8 cellular contexts compared by ENCODE assay signal in genomic region chr16:31508706-31509523, GRCh38. TPM values are rescaled to one million over a fixed set of nuclear protein-coding genes. Genes with fewer than 3 reads are reported as not detected.
A peak's percentile ranks its signal among the peaks of the same experiment; 100 is the strongest.
DNase-seq lines count a peak whose midpoint lies in the region; ATAC-seq and TF ChIP-seq lines count a peak whose summit lies in the region.

No MANE protein-coding gene starts in this region.

- peak overlapping the region; percentile 86 for H3K4me3 Mint-ChIP-seq in CD8-positive, alpha-beta T cell

- no peak for TF ChIP-seq EP300 in stomach (IDR thresholded peaks at IDR 0.05)

- peaks cover 45% of the 10 kb centered on the region for H3K4me1 Mint-ChIP-seq in CD8-positive, alpha-beta T cell (ENCODE audit: low read depth)

- H3K27me3 Mint-ChIP-seq in CD8-positive, alpha-beta T cell (ENCODE audit: low read depth) = no peaks in the 10 kb centered on the region

- peak overlapping the region; percentile 89 for H3K27ac ChIP-seq in CD8-positive, alpha-beta T cell (ENCODE audit: low read depth, low read length)
- peak overlapping the region; percentile 90 to 98 (median 93) for H3K27ac ChIP-seq in stomach

- ATAC-seq in CD8-positive, alpha-beta T cell = no peak

- CTCF ChIA-PET in CD8-positive, alpha-beta T cell (lab: Charles Lee) = interaction anchor here (1.1 to 1.2 kb wide), 2 partner anchors 21 to 49 kb away, joined by 3 read pairs; partner anchors contain the start of gene ARMC5

- 21 to 29% (median 25%) methylated on average over 11 of the region's 11 CpGs for WGBS in stomach, 5 donors

- H3K9me3 ChIP-seq in CD8-positive, alpha-beta T cell (ENCODE audit: low read length) = no peaks in the 10 kb centered on the region
- no peaks in the 10 kb centered on the region for H3K9me3 ChIP-seq in stomach

- H3K36me3 ChIP-seq in CD8-positive, alpha-beta T cell (ENCODE audit: insufficient read depth, low read length) = no peaks in the 10 kb centered on the region
- peaks cover 0 to 24% (median 15%) of the 10 kb centered on the region in 4 donors for H3K36me3 ChIP-seq in stomach

- peak overlapping the region; percentile 94 for H3K4me3 ChIP-seq in CD8-positive, alpha-beta T cell (ENCODE audit: low read depth, low read length)
- H3K4me3 ChIP-seq in Jurkat, Clone E6-1 (ENCODE audit: low read length) = peak overlapping the region; percentile 73
- H3K4me3 ChIP-seq in astrocyte of the cerebellum (ENCODE audit: low read depth, low read length) (peak overlapping the region; percentile 95), stomach (peak overlapping the region; percentile 62 to 87 (median 82))

- H3K4me1 ChIP-seq in CD8-positive, alpha-beta T cell (ENCODE audit: insufficient read depth, low read length) = peaks cover 34% of the 10 kb centered on the region
- H3K4me1 ChIP-seq in stomach = peaks cover 17 to 46% (median 35%) of the 10 kb centered on the region in 4 donors

- TF ChIP-seq POLR2A in stomach (IDR thresholded peaks at IDR 0.05) = no peak

- POLR2A ChIA-PET in CD8-positive, alpha-beta T cell (lab: Charles Lee) = interaction anchor here (0.9 to 3.5 kb wide), 13 partner anchors 9 to 368 kb away, joined by 3 to 23 read pairs (median 5); partner anchors contain the start of genes ARMC5 and ZNF267

- peaks cover 16% of the 10 kb centered on the region for H3K36me3 Mint-ChIP-seq in CD8-positive, alpha-beta T cell

- no peak for DNase-seq in CD8-positive, alpha-beta T cell
- no peak for DNase-seq in Jurkat, Clone E6-1 (ENCODE audit: low read depth, low spot score)
- DNase-seq in astrocyte of the cerebellum (ENCODE audit: low read depth) = no peak
- peak; percentile 44 for DNase-seq in iris pigment epithelial cell (ENCODE audit: low read depth)
- DNase-seq in stomach = no peak
- DNase-seq in HK-2 (ENCODE audit: unreplicated experiment) = no peak
- no peak for DNase-seq in stimulated activated CD4-positive, alpha-beta T cell treated with anti-CD3 and anti-CD28 coated beads, Interleukin-2, amount 100 ng/mL, for 48 hours
- no peak for DNase-seq in activated CD4-positive, alpha-beta T cell treated with anti-CD3 and anti-CD28 coated beads, Interleukin-2, amount 50 U/mL, for 4 hours

- TF ChIP-seq CTCF in CD8-positive, alpha-beta T cell (IDR thresholded peaks at IDR 0.05) = no peak
- TF ChIP-seq CTCF in astrocyte of the cerebellum (IDR thresholded peaks at IDR 0.05; ENCODE audit: low read depth, low read length, missing control alignments) (no peak), stomach (IDR thresholded peaks at IDR 0.05) (no peak)

- intact Hi-C loops in CD8-positive, alpha-beta T cell (cut with DNase I, micrococcal nuclease) = loop anchor here (1.0 to 10.0 kb wide), 8 partner anchors 20 to 366 kb away; partner anchors contain the start of genes ARMC5 (in 2 of the 2) and ZNF267 (in 1 of the 2)
- intact Hi-C loops in stomach (cut with DNase I; ENCODE audit: low total_unique reads) = no loop called here

- no peaks in the 10 kb centered on the region for H3K9me3 Mint-ChIP-seq in CD8-positive, alpha-beta T cell

- H3K27me3 ChIP-seq in CD8-positive, alpha-beta T cell (ENCODE audit: insufficient read depth, low read length) = no peaks in the 10 kb centered on the region
- no peaks in the 10 kb centered on the region for H3K27me3 ChIP-seq in stomach

- in situ Hi-C loops in astrocyte of the cerebellum (cut with HindIII; ENCODE audit: low sequenced_read_pairs) = no loop called here

- peak overlapping the region; percentile 96 for H3K27ac Mint-ChIP-seq in CD8-positive, alpha-beta T cell

RNA-seq across cellular contexts. Expression of gene RUSF1, which starts 0.7 kb away (rescaled TPM):
- 10 to 100 TPM; 62.8 to 67.8 TPM for total RNA-seq in CD8-positive, alpha-beta T cell
- 106 TPM for polyA plus RNA-seq in Jurkat, Clone E6-1 (2012; ENCODE audit: insufficient read depth, insufficient read length)
- total RNA-seq in stomach = 100 to 1,000 TPM in 1 of 5 donors, 10 to 100 TPM in 4; 27.4 to 171 (median 60.0) TPM
- 10 to 100 TPM; 21.4 to 47.5 (median 28.8) TPM for polyA plus RNA-seq in stomach

RNA-seq across cellular contexts. Expression of gene AHSP, which starts 18.8 kb away (rescaled TPM):
- total RNA-seq in CD8-positive, alpha-beta T cell = not detected
- 1.7 TPM for polyA plus RNA-seq in Jurkat, Clone E6-1 (2012; ENCODE audit: insufficient read depth, insufficient read length)
- total RNA-seq in stomach = 1 to 10 TPM in 1 of 5 donors, not detected in 4; 4.8 TPM
- not detected for polyA plus RNA-seq in stomach

RNA-seq across cellular contexts. Expression of gene SLC5A2, which starts 26.0 kb away (rescaled TPM):
- 1 to 10 TPM; 1.8 to 2.4 TPM for total RNA-seq in CD8-positive, alpha-beta T cell
- 40.0 TPM for polyA plus RNA-seq in Jurkat, Clone E6-1 (2012; ENCODE audit: insufficient read depth, insufficient read length)
- total RNA-seq in stomach = not detected
- 1 to 10 TPM in 1 of 3 donors, under 1 TPM in 2; 0.62 to 1.8 (median 0.76) TPM for polyA plus RNA-seq in stomach

RNA-seq across cellular contexts. Expression of gene TGFB1I1, which starts 37.0 kb away (rescaled TPM):
- total RNA-seq in CD8-positive, alpha-beta T cell = under 1 TPM; 0.31 to 0.60 TPM
- polyA plus RNA-seq in Jurkat, Clone E6-1 (2012; ENCODE audit: insufficient read depth, insufficient read length) = not detected
- total RNA-seq in stomach = 10 to 100 TPM; 36.0 to 84.0 (median 63.1) TPM
- 10 to 100 TPM; 44.8 to 49.3 (median 49.1) TPM for polyA plus RNA-seq in stomach

RNA-seq across cellular contexts. Expression of gene ARMC5, which starts 49.6 kb away (rescaled TPM):
- 10 to 100 TPM; 22.4 to 24.0 TPM for total RNA-seq in CD8-positive, alpha-beta T cell
- polyA plus RNA-seq in Jurkat, Clone E6-1 (2012; ENCODE audit: insufficient read depth, insufficient read length) = 8.5 TPM
- total RNA-seq in stomach = 10 to 100 TPM in 2 of 5 donors, 1 to 10 TPM in 2, not detected in 1; 2.6 to 29.8 (median 15.1) TPM
- polyA plus RNA-seq in stomach = 10 to 100 TPM in 2 of 3 donors, 1 to 10 TPM in 1; 6.7 to 13.0 (median 11.3) TPM
